In the genomic region with DNA sequence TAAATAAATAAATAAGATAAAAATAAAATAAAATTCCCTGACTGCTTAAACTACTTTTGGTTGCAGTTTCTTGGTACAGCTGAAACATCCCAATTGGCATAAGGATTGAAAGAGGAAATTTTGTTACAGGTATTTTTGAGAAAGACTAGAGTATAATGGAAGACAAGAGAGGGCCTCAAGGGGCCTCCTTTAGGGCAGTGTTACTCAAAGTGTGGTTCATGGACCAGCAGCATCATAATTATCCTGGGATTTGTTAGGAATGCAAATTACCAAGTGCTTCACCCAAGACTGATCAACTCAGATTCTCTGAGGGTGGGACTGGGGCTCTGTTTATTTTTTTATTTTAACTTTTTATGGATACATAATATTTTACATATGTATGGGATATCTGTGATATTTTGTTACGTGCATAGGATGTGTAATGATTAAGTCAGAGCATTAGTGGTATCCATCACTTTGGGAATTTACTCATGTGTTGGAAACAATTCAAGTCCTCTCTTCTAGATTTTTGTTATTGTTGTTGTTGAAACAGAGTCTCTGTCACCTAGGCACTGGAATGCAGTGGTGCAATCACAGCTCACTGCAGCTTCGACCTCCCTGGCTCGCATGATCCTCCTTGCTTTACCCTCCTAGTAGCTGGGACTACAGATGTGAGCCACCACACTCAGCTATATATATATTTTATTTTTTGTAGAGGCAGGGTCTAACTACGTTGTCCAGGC, we compare ENCODE assay signal across 1 cellular context.
TF ChIP-seq lines count a peak whose summit lies in the region.

No MANE protein-coding gene starts in this region.

TF ChIP-seq in WTC11, 78 proteins besides CTCF, POLR2A, EP300 and RAD21 (continued from another document):
- TF ChIP-seq PRDM15 (CRISPR knock-in tag; IDR thresholded peaks at IDR 0.05) (no peak), MYBL2 (CRISPR knock-in tag; IDR thresholded peaks at IDR 0.05) (no peak), MAX (CRISPR knock-in tag; IDR thresholded peaks at IDR 0.05) (no peak), CREB1 (CRISPR knock-in tag; IDR thresholded peaks at IDR 0.05) (no peak), MLX (CRISPR knock-in tag; IDR thresholded peaks at IDR 0.05) (no peak), ZNF219 (CRISPR knock-in tag; IDR thresholded peaks at IDR 0.05; ENCODE audit: borderline replicate concordance) (no peak), ZMAT4 (CRISPR knock-in tag; IDR thresholded peaks at IDR 0.05) (no peak), ZNF416 (CRISPR knock-in tag; IDR thresholded peaks at IDR 0.05) (no peak), ZNF121 (CRISPR knock-in tag; IDR thresholded peaks at IDR 0.05) (no peak)
TF ChIP-seq in WTC11: peak in this region for 0.
